Comparison of ENCODE assay signal across 1 cellular context in the genomic region with DNA sequence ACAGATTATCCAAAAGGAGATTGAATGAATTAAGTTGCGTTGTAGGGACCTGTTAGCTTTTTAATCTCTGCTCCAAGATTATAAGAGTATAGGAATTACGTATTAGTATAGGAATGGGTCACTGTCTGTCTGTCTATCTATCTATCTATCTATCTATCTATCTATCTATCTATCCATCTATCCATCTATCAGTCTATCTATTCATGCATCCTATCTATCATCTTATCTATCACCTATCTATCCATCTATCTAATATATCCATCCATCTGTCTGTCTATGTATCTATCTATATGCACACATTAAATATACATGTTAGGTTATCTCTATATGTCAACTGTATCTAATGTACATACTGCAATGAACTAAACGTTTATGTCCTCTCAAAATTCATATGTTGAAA.
TF ChIP-seq lines count a peak whose summit lies in the region.

No MANE protein-coding gene starts in this region.

TF ChIP-seq in K562, 482 proteins besides CTCF, POLR2A, EP300 and RAD21 (continued from another document):
- TF ChIP-seq ZBTB8A (IDR thresholded peaks at IDR 0.05; ENCODE audit: partially characterized antibody), result no peak
- TF ChIP-seq NR2C1 (IDR thresholded peaks at IDR 0.05), result no peak
- TF ChIP-seq NR2C1 (tag; IDR thresholded peaks at IDR 0.05), result no peak
- no peak for TF ChIP-seq RBM15 (IDR thresholded peaks at IDR 0.05; ENCODE audit: insufficient read depth, low read length)
- no peak for TF ChIP-seq SREBF2 (CRISPR knock-in tag; IDR thresholded peaks at IDR 0.05)
- no peak for TF ChIP-seq ZNF282 (CRISPR knock-in tag; IDR thresholded peaks at IDR 0.05)
- TF ChIP-seq, protein P1, sequence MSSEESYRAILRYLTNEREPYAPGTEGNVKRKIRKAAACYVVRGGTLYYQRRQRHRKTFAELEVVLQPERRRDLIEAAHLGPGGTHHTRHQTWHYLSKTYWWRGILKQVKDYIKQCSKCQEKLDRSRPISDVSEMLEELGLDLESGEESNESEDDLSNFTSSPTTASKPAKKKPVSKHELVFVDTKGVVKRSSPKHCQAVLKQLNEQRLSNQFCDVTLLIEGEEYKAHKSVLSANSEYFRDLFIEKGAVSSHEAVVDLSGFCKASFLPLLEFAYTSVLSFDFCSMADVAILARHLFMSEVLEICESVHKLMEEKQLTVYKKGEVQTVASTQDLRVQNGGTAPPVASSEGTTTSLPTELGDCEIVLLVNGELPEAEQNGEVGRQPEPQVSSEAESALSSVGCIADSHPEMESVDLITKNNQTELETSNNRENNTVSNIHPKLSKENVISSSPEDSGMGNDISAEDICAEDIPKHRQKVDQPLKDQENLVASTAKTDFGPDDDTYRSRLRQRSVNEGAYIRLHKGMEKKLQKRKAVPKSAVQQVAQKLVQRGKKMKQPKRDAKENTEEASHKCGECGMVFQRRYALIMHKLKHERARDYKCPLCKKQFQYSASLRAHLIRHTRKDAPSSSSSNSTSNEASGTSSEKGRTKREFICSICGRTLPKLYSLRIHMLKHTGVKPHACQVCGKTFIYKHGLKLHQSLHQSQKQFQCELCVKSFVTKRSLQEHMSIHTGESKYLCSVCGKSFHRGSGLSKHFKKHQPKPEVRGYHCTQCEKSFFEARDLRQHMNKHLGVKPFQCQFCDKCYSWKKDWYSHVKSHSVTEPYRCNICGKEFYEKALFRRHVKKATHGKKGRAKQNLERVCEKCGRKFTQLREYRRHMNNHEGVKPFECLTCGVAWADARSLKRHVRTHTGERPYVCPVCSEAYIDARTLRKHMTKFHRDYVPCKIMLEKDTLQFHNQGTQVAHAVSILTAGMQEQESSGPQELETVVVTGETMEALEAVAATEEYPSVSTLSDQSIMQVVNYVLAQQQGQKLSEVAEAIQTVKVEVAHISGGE (CRISPR knock-in tag; IDR thresholded peaks at IDR 0.05), result no peak
- 0 out of 2 replicates have a peak, but pooled peaks have one; percentile 33 for TF ChIP-seq GATAD2B (IDR thresholded peaks at IDR 0.05; ENCODE audit: borderline replicate concordance)
- TF ChIP-seq U2AF2 (optimal IDR thresholded peaks at IDR 0.05; ENCODE audit: low read depth, low read length), result no peak
- TF ChIP-seq, protein P2, sequence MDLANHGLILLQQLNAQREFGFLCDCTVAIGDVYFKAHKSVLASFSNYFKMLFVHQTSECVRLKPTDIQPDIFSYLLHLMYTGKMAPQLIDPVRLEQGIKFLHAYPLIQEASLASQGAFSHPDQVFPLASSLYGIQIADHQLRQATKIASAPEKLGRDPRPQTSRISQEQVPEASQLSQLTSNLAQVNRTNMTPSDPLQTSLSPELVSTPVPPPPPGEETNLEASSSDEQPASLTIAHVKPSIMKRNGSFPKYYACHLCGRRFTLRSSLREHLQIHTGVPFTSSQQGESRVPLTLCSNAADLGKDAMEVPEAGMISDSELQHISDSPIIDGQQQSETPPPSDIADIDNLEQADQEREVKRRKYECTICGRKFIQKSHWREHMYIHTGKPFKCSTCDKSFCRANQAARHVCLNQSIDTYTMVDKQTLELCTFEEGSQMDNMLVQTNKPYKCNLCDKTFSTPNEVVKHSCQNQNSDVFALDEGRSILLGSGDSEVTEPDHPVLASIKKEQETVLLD (IDR thresholded peaks at IDR 0.05), result peak; percentile 46; the same call in 1 of the 2 replicates
- peak; percentile 94 for TF ChIP-seq DACH1 (IDR thresholded peaks at IDR 0.05; ENCODE audit: partially characterized antibody)
- no peak for TF ChIP-seq PHF8 (IDR thresholded peaks at IDR 0.05; ENCODE audit: borderline replicate concordance, low read length)
- no peak for TF ChIP-seq CCAR2 (IDR thresholded peaks at IDR 0.05; ENCODE audit: low read depth, low read length)
- no peak for TF ChIP-seq CAMTA2 (CRISPR knock-in tag; conservative IDR thresholded peaks at IDR 0.05)
- TF ChIP-seq HNRNPL (IDR thresholded peaks at IDR 0.05; ENCODE audit: low read depth, low read length), result no peak
- no peak for TF ChIP-seq KDM4B (IDR thresholded peaks at IDR 0.05; ENCODE audit: borderline replicate concordance in 2 of 2, low read depth in 1 of 2)
